8 cellular contexts compared by ENCODE assay signal in the genomic region with DNA sequence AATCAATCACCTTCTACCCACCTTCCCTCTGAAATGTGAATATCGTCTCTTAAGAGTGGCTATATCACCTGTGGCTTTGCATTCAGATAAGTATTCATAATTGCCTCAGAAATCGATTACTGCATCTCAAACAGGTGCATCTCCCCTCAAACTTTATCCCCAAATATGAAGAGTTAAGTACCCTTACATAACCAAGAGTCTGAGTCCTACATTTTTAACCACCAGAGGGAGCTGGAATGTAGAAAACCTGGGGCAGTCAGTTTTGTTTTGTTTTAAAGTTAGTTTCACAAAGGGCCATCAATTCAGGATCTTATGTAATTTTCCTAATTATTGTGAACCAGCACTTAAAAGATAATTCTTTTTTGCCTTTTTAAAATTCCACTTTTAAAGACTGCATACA. TPM values are rescaled to one million over a fixed set of nuclear protein-coding genes. Genes with fewer than 3 reads are reported as not detected.
DNase-seq lines count a peak whose midpoint lies in the region; ATAC-seq and TF ChIP-seq lines count a peak whose summit lies in the region.

No MANE protein-coding gene starts in this region.

- H4K20me1 ChIP-seq in mammary epithelial cell (ENCODE audit: insufficient read depth, low read length), result no peaks in the 10 kb centered on the region

- in situ Hi-C loops in GM13976 (cut with MboI; ENCODE audit: low sequenced_read_pairs, unreplicated experiment), result loop anchor here (5.0 to 25.0 kb wide), 2 partner anchors 89 to 571 kb away; no protein-coding TSS in a partner anchor
- in situ Hi-C loops in mammary epithelial cell (cut with MboI; ENCODE audit: low sequenced_read_pairs in 2 of 2), result loop anchor here (5.0 to 10.0 kb wide), 3 partner anchors 46 to 374 kb away; no protein-coding TSS in a partner anchor

- no peaks in the 10 kb centered on the region for H3K27me3 ChIP-seq in mammary epithelial cell (ENCODE audit: insufficient read depth, low read length)
- H3K27me3 ChIP-seq in kidney epithelial cell (ENCODE audit: control insufficient read depth, insufficient read depth, low read length), result no peaks in the 10 kb centered on the region
- H3K27me3 ChIP-seq in tibial artery, result no peaks in the 10 kb centered on the region

- intact Hi-C loops in mammary epithelial cell (cut with micrococcal nuclease), result loop anchor here (1.0 to 10.0 kb wide), 6 partner anchors 11 to 374 kb away; partner anchors contain the start of genes OFD1 and TRAPPC2
- intact Hi-C loops in tibial artery (cut with DNase I; ENCODE audit: low total_unique reads), result loop anchor here (5.0 kb wide), 1 partner anchor 374 kb away; no protein-coding TSS in a partner anchor

- no peaks in the 10 kb centered on the region for H3K79me2 ChIP-seq in mammary epithelial cell (ENCODE audit: insufficient read depth, low read length)

- TF ChIP-seq CTCF in GM13976 (IDR thresholded peaks at IDR 0.05; ENCODE audit: borderline replicate concordance, control extremely low read depth, extremely low read depth, insufficient read depth, missing control alignments) (peak; percentile 44), mammary epithelial cell (conservative IDR thresholded peaks at IDR 0.05 in 1 of 2, IDR thresholded peaks at IDR 0.05 in 1 of 2; ENCODE audit: extremely low read depth in 1 of 2, insufficient read depth in 1 of 2, low read depth in 1 of 2, low read length in 2 of 2) (peak; percentile 74 to 75), kidney epithelial cell (IDR thresholded peaks at IDR 0.05; ENCODE audit: insufficient read depth, low read length, poor library complexity, severe bottlenecking) (peak; percentile 67), tibial artery (IDR thresholded peaks at IDR 0.05) (peak; percentile 60 to 74)

- no peak overlapping the region for H3K4me3 ChIP-seq in mammary epithelial cell (replicated peaks in 1 of 3; ENCODE audit: insufficient read depth in 1 of 3, low read depth in 2 of 3, low read length in 3 of 3)
- H3K4me3 ChIP-seq in kidney epithelial cell (ENCODE audit: low read depth, low read length), result no peak overlapping the region
- H3K4me3 ChIP-seq in tibial artery, result no peak overlapping the region

- CTCF ChIA-PET in mammary epithelial cell (lab: Charles Lee; ENCODE audit: low non-redundant PET), result interaction anchor here (0.6 kb wide), 1 partner anchor 80 kb away, joined by 3 read pairs; no protein-coding TSS in a partner anchor

- ATAC-seq in HG02840 (IDR thresholded peaks at IDR 0.05; ENCODE audit: low FRiP score, unreplicated experiment), result no peak

- H3K36me3 ChIP-seq in mammary epithelial cell (ENCODE audit: insufficient read depth, low read length), result no peaks in the 10 kb centered on the region
- H3K36me3 ChIP-seq in kidney epithelial cell (ENCODE audit: control insufficient read depth, insufficient read depth, low read length), result no peaks in the 10 kb centered on the region
- H3K36me3 ChIP-seq in tibial artery, result peaks cover 0 to 20% (median 0%) of the 10 kb centered on the region in 3 donors

- peak overlapping the region; percentile 59 for H3K4me2 ChIP-seq in mammary epithelial cell (ENCODE audit: insufficient read depth, low read depth, low read length)

- 0% methylated on average over 2 of the region's 2 CpGs for WGBS in mammary epithelial cell (ENCODE audit: low coverage, missing lambda C conversion rate)

- H3K4me1 ChIP-seq in mammary epithelial cell (ENCODE audit: insufficient read depth, low read length), result peaks cover 16% of the 10 kb centered on the region
- peaks cover 0 to 10% (median 4%) of the 10 kb centered on the region in 4 donors for H3K4me1 ChIP-seq in tibial artery

- H3K9ac ChIP-seq in mammary epithelial cell (ENCODE audit: insufficient read depth, low read length), result peak overlapping the region; percentile 18

- H3K27ac ChIP-seq in mammary epithelial cell (ENCODE audit: insufficient read depth, low read depth, low read length), result peak overlapping the region; percentile 76
- H3K27ac ChIP-seq in tibial artery, result peak overlapping the region; percentile 22 to 62

- DNase-seq in AML-193 (lab: John Stamatoyannopoulos, UW), result peak; percentile 29 to 48
- peak; percentile 38 for DNase-seq in GM13976 (ENCODE audit: low spot score)
- DNase-seq in NCI-H774 (lab: John Stamatoyannopoulos, UW), result peak; percentile 5
- DNase-seq in mammary epithelial cell, result peak; percentile 51
- no peak for DNase-seq in kidney epithelial cell (ENCODE audit: low read depth)
- no peak for DNase-seq in tibial artery
- no peak for DNase-seq in cortex of kidney (lab: John Stamatoyannopoulos, UW)

- H2AFZ ChIP-seq in mammary epithelial cell (ENCODE audit: low read depth, low read length), result peak overlapping the region; percentile 63

- dilution Hi-C loops in mammary epithelial cell (cut with HindIII; ENCODE audit: low sequenced_read_pairs), result no loop called here

- no TSS peak for BruUV-seq in mammary epithelial cell (replicated peaks; lab: Mats Ljungman, UMichigan)

- H3K9me3 ChIP-seq in mammary epithelial cell (replicated peaks; ENCODE audit: insufficient read depth, low read length) (no peaks in the 10 kb centered on the region), tibial artery (no peaks in the 10 kb centered on the region)

RNA-seq across cellular contexts. Expression of gene TCEANC, which starts 5.7 kb away (rescaled TPM):
- 1 to 10 TPM; 3.9 to 4.2 TPM for total RNA-seq in mammary epithelial cell
- polyA plus RNA-seq in mammary epithelial cell, result 0.69 TPM
- not detected for polyA minus RNA-seq in mammary epithelial cell
- total RNA-seq in kidney epithelial cell, result 3.3 and 4.1 TPM in 2 replicates

RNA-seq across cellular contexts. Expression of gene RAB9A, which starts 30.3 kb away (rescaled TPM):
- 10 to 100 TPM; 37.2 to 42.2 TPM for total RNA-seq in mammary epithelial cell
- polyA plus RNA-seq in mammary epithelial cell, result 31.8 TPM
- polyA minus RNA-seq in mammary epithelial cell, result 9.4 TPM
- total RNA-seq in kidney epithelial cell, result 30.5 and 39.0 TPM in 2 replicates

Comparison
In these comparisons a context has a peak if more than half of its experiments do, and no peak if none do; other contexts are left out.
1. DNase-seq: peak in AML-193 (2 of 2), GM13976 (single experiment), NCI-H774 (single experiment) and mammary epithelial cell (single experiment); none in kidney epithelial cell (single experiment), tibial artery (0 of 2) and cortex of kidney (single experiment).
2. Peak in every context shown above with its lines, with median percentiles within 50 percentile points of each other: CTCF ChIP-seq.